In the genomic region with DNA sequence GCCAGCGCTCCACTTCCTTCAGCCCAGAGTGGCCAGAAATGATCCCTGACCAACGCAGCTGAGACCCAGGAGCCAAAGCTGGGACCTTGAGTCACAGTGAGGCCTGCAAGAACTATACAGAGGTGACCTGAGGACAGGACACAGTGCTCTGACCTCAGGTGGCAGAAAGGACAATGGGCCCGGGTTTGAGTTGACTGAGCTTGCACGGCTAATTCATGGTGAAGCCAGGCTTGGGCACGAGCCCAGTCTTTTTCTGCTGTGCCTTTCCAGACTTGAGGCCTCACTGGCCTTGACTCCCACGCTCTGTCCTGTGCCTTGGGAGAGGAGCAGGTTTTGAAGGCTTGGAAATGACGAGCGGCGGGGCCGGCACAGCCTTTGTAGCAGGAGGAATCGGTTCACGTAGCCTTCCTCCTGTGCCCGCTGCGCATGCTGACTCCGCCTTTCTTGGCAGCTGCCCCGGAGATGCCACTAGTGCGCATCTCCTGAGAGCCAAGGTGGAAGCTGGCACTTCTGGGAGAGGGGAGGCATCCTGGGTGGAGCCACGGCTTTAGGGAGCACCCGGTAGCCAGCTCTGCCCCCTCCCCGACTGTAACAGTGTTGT, we compare ENCODE assay signal across 1 cellular context.
TF ChIP-seq lines count a peak whose summit lies in the region.

No MANE protein-coding gene starts in this region.

TF ChIP-seq in WTC11, 78 proteins besides CTCF, POLR2A, EP300 and RAD21 (continued from another document):
- TF ChIP-seq ARID4B (CRISPR knock-in tag; IDR thresholded peaks at IDR 0.05; ENCODE audit: borderline replicate concordance) (no peak), STAT6 (CRISPR knock-in tag; conservative IDR thresholded peaks at IDR 0.05; ENCODE audit: low read depth) (no peak), ZNF138 (CRISPR knock-in tag; conservative IDR thresholded peaks at IDR 0.05) (no peak), ATF1 (CRISPR knock-in tag; IDR thresholded peaks at IDR 0.05) (no peak)
- TF ChIP-seq, protein P1, sequence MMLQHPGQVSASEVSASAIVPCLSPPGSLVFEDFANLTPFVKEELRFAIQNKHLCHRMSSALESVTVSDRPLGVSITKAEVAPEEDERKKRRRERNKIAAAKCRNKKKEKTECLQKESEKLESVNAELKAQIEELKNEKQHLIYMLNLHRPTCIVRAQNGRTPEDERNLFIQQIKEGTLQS (CRISPR knock-in tag; conservative IDR thresholded peaks at IDR 0.05), result no peak
